Comparison of ENCODE assay signal across 8 cellular contexts in genomic region chr19:29672933-29673336, GRCh38. TPM values are rescaled to one million over a fixed set of nuclear protein-coding genes. Genes with fewer than 3 reads are reported as not detected.
DNase-seq lines count a peak whose midpoint lies in the region; ATAC-seq and TF ChIP-seq lines count a peak whose summit lies in the region.

No MANE protein-coding gene starts in this region.

- H3K79me2 ChIP-seq in mesendoderm (ENCODE audit: control insufficient read depth, insufficient read depth, low read length): no peaks in the 10 kb centered on the region

- no peak overlapping the region for H4K5ac ChIP-seq in mesendoderm (ENCODE audit: low read length)

- H3K27ac ChIP-seq in mesendoderm (ENCODE audit: low read depth, low read length): no peak overlapping the region
- H3K27ac ChIP-seq in testis: no peak overlapping the region

- H3K9ac ChIP-seq in mesendoderm (ENCODE audit: low read length): no peak overlapping the region

- DNase-seq in Kasumi-1 (lab: John Stamatoyannopoulos, UW) (peak; percentile 12 to 13), GM19240 (ENCODE audit: insufficient read length, low spot score) (no peak), mesendoderm (no peak), testis (no peak)
- DNase-seq in activated naive CD4-positive, alpha-beta T cell (lab: John Stamatoyannopoulos, UW): peak; percentile 53 to 75 (median 64)
- DNase-seq in stimulated activated CD4-positive, alpha-beta T cell treated with anti-CD3 and anti-CD28 coated beads, Interleukin-1b, Interleukin-23, amount 100 ng/mL, for 24 hours (ENCODE audit: low read depth in 4 of 4, low spot score in 1 of 4): peak; percentile 44 to 81 (median 64)

- H3K79me1 ChIP-seq in mesendoderm (ENCODE audit: low read length): peaks cover 1% of the 10 kb centered on the region

- no peaks in the 10 kb centered on the region for H3K4me1 ChIP-seq in mesendoderm (ENCODE audit: control insufficient read depth, low read depth, low read length)
- peaks cover 47% of the 10 kb centered on the region for H3K4me1 ChIP-seq in testis

- no peak overlapping the region for H3K4ac ChIP-seq in mesendoderm (ENCODE audit: low read depth, low read length)

- ATAC-seq in GM18502 (IDR thresholded peaks at IDR 0.05; ENCODE audit: poor library complexity, unreplicated experiment): peak; percentile 44
- ATAC-seq in GM19395 (IDR thresholded peaks at IDR 0.05; ENCODE audit: unreplicated experiment): no peak

- no peak overlapping the region for H4K8ac ChIP-seq in mesendoderm (ENCODE audit: low read depth, low read length)

- TF ChIP-seq POLR2A in testis (IDR thresholded peaks at IDR 0.05): no peak

- no peak overlapping the region for H3K4me3 ChIP-seq in mesendoderm (ENCODE audit: low read length)
- no peak overlapping the region for H3K4me3 ChIP-seq in testis

- no peak overlapping the region for H3K56ac ChIP-seq in mesendoderm (ENCODE audit: low read length)

- H2AK5ac ChIP-seq in mesendoderm (ENCODE audit: low read length): no peak overlapping the region

- no peak overlapping the region for H3K4me2 ChIP-seq in mesendoderm (ENCODE audit: low read length)

- H3K9me3 ChIP-seq in testis: no peaks in the 10 kb centered on the region

- H2BK120ac ChIP-seq in mesendoderm (ENCODE audit: low read depth, low read length): no peak overlapping the region

- no peaks in the 10 kb centered on the region for H3K36me3 ChIP-seq in mesendoderm (ENCODE audit: control insufficient read depth, insufficient read depth, low read length)
- no peaks in the 10 kb centered on the region for H3K36me3 ChIP-seq in testis (ENCODE audit: low read depth, missing control alignments)

- whole genome bisulfite sequencing in mesendoderm (ENCODE audit: extremely low coverage, insufficient coverage, low lambda C conversion rate): no CpG with 5 or more reads among the region's 11 CpGs
- 72 to 91% methylated on average over 3 to 11 of the region's 11 CpGs for WGBS in testis, 2 donors

- H2BK5ac ChIP-seq in mesendoderm (ENCODE audit: low read length): no peak overlapping the region

- H3K18ac ChIP-seq in mesendoderm (ENCODE audit: low read length): no peak overlapping the region

- H2BK15ac ChIP-seq in mesendoderm (replicated peaks; ENCODE audit: low read depth): no peak overlapping the region

- TF ChIP-seq CTCF in testis (IDR thresholded peaks at IDR 0.05): no peak

- H3K23ac ChIP-seq in mesendoderm (ENCODE audit: low read length): no peak overlapping the region

- intact Hi-C loops in testis (cut with DNase I; ENCODE audit: low total_unique reads): no loop called here

- no peaks in the 10 kb centered on the region for H3K27me3 ChIP-seq in mesendoderm (ENCODE audit: insufficient read depth, low read length, poor library complexity)
- no peaks in the 10 kb centered on the region for H3K27me3 ChIP-seq in testis

RNA-seq across cellular contexts. Expression of gene PLEKHF1, which starts 7.7 kb away (rescaled TPM):
- 3.0 TPM for polyA plus RNA-seq in mesendoderm (2013, experiment 1 of 2)
- polyA plus RNA-seq in mesendoderm (2013, experiment 2 of 2): 3.7 TPM
- 10 to 100 TPM; 13.5 to 26.2 TPM for total RNA-seq in testis
- 6.3 TPM for polyA plus RNA-seq in testis (ENCODE audit: insufficient read depth, low read depth, low replicate concordance)

RNA-seq across cellular contexts. Expression of gene C19orf12, which starts 42.1 kb away (rescaled TPM):
- polyA plus RNA-seq in mesendoderm (2013, experiment 1 of 2): 10.9 TPM
- 10.9 TPM for polyA plus RNA-seq in mesendoderm (2013, experiment 2 of 2)
- total RNA-seq in testis: 10 to 100 TPM; 28.8 to 40.5 TPM
- polyA plus RNA-seq in testis (ENCODE audit: insufficient read depth, low read depth, low replicate concordance): 20.8 TPM

Comparison
In these comparisons a context has a peak if more than half of its experiments do, and no peak if none do; other contexts are left out.
1. DNase-seq: peak in Kasumi-1 (2 of 2), activated naive CD4-positive, alpha-beta T cell (4 of 4) and stimulated activated CD4-positive, alpha-beta T cell treated with anti-CD3 and anti-CD28 coated beads, Interleukin-1b, Interleukin-23, amount 100 ng/mL, for 24 hours (4 of 4); none in GM19240 (single experiment), mesendoderm (single experiment) and testis (single experiment).